ENCODE assay signal across 11 cellular contexts in genomic region chr3:114878119-114878839, GRCh38.
DNase-seq lines count a peak whose midpoint lies in the region; ATAC-seq, FAIRE-seq and TF ChIP-seq lines count a peak whose summit lies in the region.
"Had no signal": no experiment of that assay in that cellular context is flagged by ENCODE, and none has a peak within 500 bp of the region (broad histone marks: within the 10 kb centered on the region; RNA-seq: fewer than 3 reads in every experiment).

No MANE protein-coding gene starts in this region.

- H3K27ac ChIP-seq in adrenal gland: peak overlapping the region in 4 of 5 donors; percentile 19 to 75 (median 54)

- no peak for TF ChIP-seq CTCF in adrenal gland (IDR thresholded peaks at IDR 0.05)

- intact Hi-C loops in adrenal gland (cut with DNase I): no loop called here

- no peaks in the 10 kb centered on the region for H3K36me3 ChIP-seq in adrenal gland (replicated peaks in 1 of 2)

- H3K4me1 ChIP-seq in adrenal gland (replicated peaks in 1 of 2): peaks cover 10 to 35% of the 10 kb centered on the region in 2 donors

- H3K27me3 ChIP-seq in adrenal gland: no peaks in the 10 kb centered on the region

- peak overlapping the region in 1 of 4 donors; percentile 12 for H3K4me3 ChIP-seq in adrenal gland

- ATAC-seq in GM19463 (IDR thresholded peaks at IDR 0.05; ENCODE audit: unreplicated experiment): no peak

- DNase-seq in DMS53 (lab: John Stamatoyannopoulos, UW) (peak; percentile 91), HS-5 (ENCODE audit: low read depth) (peak; percentile 49), adrenal gland (no peak), cortex of kidney (lab: John Stamatoyannopoulos, UW) (no peak), cerebellar cortex (ENCODE audit: low spot score) (no peak), D341Med (ENCODE audit: low spot score) (no peak)
- DNase-seq: activated T-cell treated with anti-CD3 and anti-CD28 coated beads, Interleukin-2, amount 50 U/mL, for 4 hours; KBM-7 had no signal

- FAIRE-seq in islet of Langerhans (lab: Jason Lieb, UNC): peak; percentile 38
- FAIRE-seq: D721Med had no signal

- TF ChIP-seq POLR2A in adrenal gland (IDR thresholded peaks at IDR 0.05): no peak

- no peaks in the 10 kb centered on the region for H3K9me3 ChIP-seq in adrenal gland (replicated peaks in 1 of 3)

- WGBS in adrenal gland, 4 donors: 81 to 85% (median 83%) methylated on average over 5 of the region's 5 CpGs

Comparison
In these comparisons a context has a peak if more than half of its experiments do, and no peak if none do; other contexts are left out.
1. DNase-seq: peak in DMS53 (single experiment) and HS-5 (single experiment); none in adrenal gland (0 of 7), cortex of kidney (single experiment), cerebellar cortex (single experiment) and D341Med (single experiment).